In the genomic region with DNA sequence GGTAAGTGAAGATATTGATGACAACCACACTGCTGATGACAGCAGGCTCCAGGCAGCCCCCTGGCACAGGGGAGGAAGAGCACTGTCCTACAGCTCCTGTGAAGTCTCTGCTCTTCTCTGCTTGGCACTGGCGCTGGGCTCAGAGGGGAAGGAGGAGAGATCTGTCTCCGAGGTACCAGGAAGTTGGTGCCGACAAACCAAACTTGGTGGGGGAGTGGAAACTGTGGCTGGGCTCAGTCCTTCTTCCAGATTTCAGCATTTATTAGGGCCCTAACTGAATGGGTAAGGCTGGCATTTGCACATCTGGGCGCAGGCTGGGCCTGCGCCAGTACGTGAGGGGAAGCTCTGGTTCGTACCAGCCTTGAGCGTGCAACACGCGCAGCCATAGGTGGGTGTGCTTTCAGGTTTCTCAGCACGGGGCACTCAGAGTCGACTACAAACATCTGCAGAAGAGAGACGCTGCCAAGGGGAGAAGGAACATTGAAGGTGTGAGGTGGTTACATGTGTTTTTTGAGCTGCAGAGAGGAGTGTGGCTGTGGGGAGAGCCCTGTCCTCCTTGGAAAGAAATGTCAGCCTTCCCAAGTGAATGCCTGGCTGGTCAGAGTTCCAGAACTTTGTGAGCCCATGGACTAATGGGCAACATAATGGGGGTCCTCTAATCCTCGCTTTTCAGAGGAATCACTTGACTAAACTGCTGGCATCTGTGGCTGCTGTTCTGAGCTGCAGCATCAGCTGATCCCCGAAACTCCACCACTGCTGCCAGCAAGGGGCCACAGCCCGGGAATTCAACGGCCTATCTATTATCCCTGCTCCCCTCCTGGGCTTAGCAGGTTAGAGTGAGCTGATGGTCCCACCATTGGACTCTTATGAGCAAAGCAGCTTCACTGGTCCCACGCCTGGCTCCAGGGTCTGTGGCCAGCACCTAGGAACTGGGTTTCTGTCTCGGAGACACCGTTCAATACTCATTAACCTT, we compare ENCODE assay signal across 10 cellular contexts. TPM values are rescaled to one million over a fixed set of nuclear protein-coding genes. Genes with fewer than 3 reads are reported as not detected.
A peak's percentile ranks its signal among the peaks of the same experiment; 100 is the strongest.
DNase-seq lines count a peak whose midpoint lies in the region; ATAC-seq lines count a peak whose summit lies in the region.
"Had no signal": no experiment of that assay in that cellular context is flagged by ENCODE, and none has a peak within 500 bp of the region (broad histone marks: within the 10 kb centered on the region; RNA-seq: fewer than 3 reads in every experiment).

No MANE protein-coding gene starts in this region.

- DNase-seq in T-cell (peak in 30 of 34 experiments; percentile 9 to 54 (median 31)), globus pallidus (ENCODE audit: low spot score) (peak; percentile 66), NCI-H1092 (lab: John Stamatoyannopoulos, UW) (no peak), HCEC 1CT (no peak)
- peak; percentile 53 for DNase-seq in activated T-cell treated with anti-CD3 and anti-CD28 coated beads, Interleukin-2, amount 50 U/mL, for 1 hour
- DNase-seq in stimulated activated CD8-positive, alpha-beta memory T cell treated with anti-CD3 and anti-CD28 coated beads, Interleukin-12 subunit alpha, Interleukin-12 subunit beta, amount 100 ng/mL, for 1 hour (ENCODE audit: low read depth), result peak; percentile 28
- DNase-seq: MM.1S, SW 1271 had no signal

- no peaks in the 10 kb centered on the region for H3K9me3 Mint-ChIP-seq in T-cell

- POLR2A ChIA-PET in T-cell (lab: Charles Lee), result interaction anchor here (0.6 to 1.5 kb wide), 2 partner anchors 13 to 57 kb away, joined by 3 to 9 read pairs; no protein-coding TSS in a partner anchor

- peak; percentile 79 to 82 (median 80) for ATAC-seq in T-cell (replicated peaks in 1 of 4)
- no peak for ATAC-seq in GM19455 (IDR thresholded peaks at IDR 0.05; ENCODE audit: unreplicated experiment)
- ATAC-seq in GM19328 (IDR thresholded peaks at IDR 0.05; ENCODE audit: unreplicated experiment), result no peak

- H3K36me3 Mint-ChIP-seq in T-cell, result no peaks in the 10 kb centered on the region

- H3K27me3 Mint-ChIP-seq in T-cell, result no peaks in the 10 kb centered on the region

- H3K4me3 Mint-ChIP-seq in T-cell, result peak overlapping the region; percentile 76 to 91 (median 77)

- CTCF ChIA-PET in T-cell (lab: Charles Lee), result interaction anchor here in 1 of 2 donors (0.7 to 1.8 kb wide), 2 partner anchors 36 to 67 kb away, joined by 3 to 9 read pairs; partner anchors contain the start of gene ANKRD39

- H3K4me1 Mint-ChIP-seq in T-cell, result peaks cover 40 to 49% (median 44%) of the 10 kb centered on the region in 3 donors

- peak overlapping the region; percentile 94 to 97 for H3K27ac Mint-ChIP-seq in T-cell

RNA-seq across cellular contexts. Expression of gene SEMA4C, which starts 55.2 kb away (rescaled TPM):
- 10 to 100 TPM; 36.3 to 89.0 (median 72.3) TPM for total RNA-seq in T-cell

Comparison
In these comparisons a context has a peak if more than half of its experiments do, and no peak if none do; other contexts are left out.
1. ATAC-seq: peak in T-cell (4 of 4); none in GM19455 (single experiment) and GM19328 (single experiment).
2. DNase-seq: peak in T-cell (30 of 34), activated T-cell treated with anti-CD3 and anti-CD28 coated beads, Interleukin-2, amount 50 U/mL, for 1 hour (single experiment), globus pallidus (single experiment) and stimulated activated CD8-positive, alpha-beta memory T cell treated with anti-CD3 and anti-CD28 coated beads, Interleukin-12 subunit alpha, Interleukin-12 subunit beta, amount 100 ng/mL, for 1 hour (single experiment); none in NCI-H1092 (single experiment) and HCEC 1CT (single experiment).